1 cellular context compared by ENCODE assay signal in genomic region chr18:267688-268552, GRCh38.
TF ChIP-seq lines count a peak whose summit lies in the region.

A gene with protein sequence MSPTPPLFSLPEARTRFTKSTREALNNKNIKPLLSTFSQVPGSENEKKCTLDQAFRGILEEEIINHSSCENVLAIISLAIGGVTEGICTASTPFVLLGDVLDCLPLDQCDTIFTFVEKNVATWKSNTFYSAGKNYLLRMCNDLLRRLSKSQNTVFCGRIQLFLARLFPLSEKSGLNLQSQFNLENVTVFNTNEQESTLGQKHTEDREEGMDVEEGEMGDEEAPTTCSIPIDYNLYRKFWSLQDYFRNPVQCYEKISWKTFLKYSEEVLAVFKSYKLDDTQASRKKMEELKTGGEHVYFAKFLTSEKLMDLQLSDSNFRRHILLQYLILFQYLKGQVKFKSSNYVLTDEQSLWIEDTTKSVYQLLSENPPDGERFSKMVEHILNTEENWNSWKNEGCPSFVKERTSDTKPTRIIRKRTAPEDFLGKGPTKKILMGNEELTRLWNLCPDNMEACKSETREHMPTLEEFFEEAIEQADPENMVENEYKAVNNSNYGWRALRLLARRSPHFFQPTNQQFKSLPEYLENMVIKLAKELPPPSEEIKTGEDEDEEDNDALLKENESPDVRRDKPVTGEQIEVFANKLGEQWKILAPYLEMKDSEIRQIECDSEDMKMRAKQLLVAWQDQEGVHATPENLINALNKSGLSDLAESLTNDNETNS (minus strand): TSS chr18:268047. CDS start chr18:268019, 28 bp downstream.

TF ChIP-seq in HepG2, 621 proteins besides CTCF, POLR2A, EP300 and RAD21 (continued from another document and continues in another):
- TF ChIP-seq ZNF713 (CRISPR knock-in tag; IDR thresholded peaks at IDR 0.05) (peak; percentile 87; the same call in 1 of the 2 replicates), DNMT1 (CRISPR knock-in tag; IDR thresholded peaks at IDR 0.05) (no peak), ZNF296 (CRISPR knock-in tag; conservative IDR thresholded peaks at IDR 0.05) (no peak), ZNF234 (CRISPR knock-in tag; conservative IDR thresholded peaks at IDR 0.05) (peak; percentile 83; the same call in 1 of the 2 replicates), GFI1 (CRISPR knock-in tag; IDR thresholded peaks at IDR 0.05; ENCODE audit: borderline replicate concordance) (peak; percentile 70), JUND (CRISPR knock-in tag; IDR thresholded peaks at IDR 0.05) (no peak), KDM5A (IDR thresholded peaks at IDR 0.05; ENCODE audit: borderline replicate concordance, low read length) (peak; percentile 97), GABPA (IDR thresholded peaks at IDR 0.05; ENCODE audit: low read depth, low read length) (no peak), GABPA (CRISPR knock-in tag; IDR thresholded peaks at IDR 0.05; ENCODE audit: low read depth) (peak; percentile 72), ZNF337 (CRISPR knock-in tag; IDR thresholded peaks at IDR 0.05; ENCODE audit: borderline replicate concordance, low read depth) (peak; percentile 96; the same call in 1 of the 2 replicates), NFRKB (IDR thresholded peaks at IDR 0.05) (no peak), GTF3A (CRISPR knock-in tag; conservative IDR thresholded peaks at IDR 0.05) (no peak; the same call in 1 of the 2 replicates), ARID2 (CRISPR knock-in tag; IDR thresholded peaks at IDR 0.05; ENCODE audit: borderline replicate concordance) (no peak; the same call in 1 of the 2 replicates), ZNF224 (CRISPR knock-in tag; IDR thresholded peaks at IDR 0.05) (peak; percentile 61; the same call in 1 of the 2 replicates), ZNF484 (CRISPR knock-in tag; IDR thresholded peaks at IDR 0.05; ENCODE audit: borderline replicate concordance, low read depth) (no peak), SETDB1 (CRISPR knock-in tag; IDR thresholded peaks at IDR 0.05; ENCODE audit: borderline replicate concordance) (no peak), ZKSCAN8 (CRISPR knock-in tag; IDR thresholded peaks at IDR 0.05; ENCODE audit: borderline replicate concordance) (no peak), ZBTB25 (CRISPR knock-in tag; IDR thresholded peaks at IDR 0.05) (peak; percentile 92), KLF12 (CRISPR knock-in tag; IDR thresholded peaks at IDR 0.05; ENCODE audit: borderline replicate concordance) (peak; percentile 37; the same call in 1 of the 2 replicates), NFIB (CRISPR knock-in tag; IDR thresholded peaks at IDR 0.05; ENCODE audit: borderline replicate concordance) (no peak), HIVEP1 (CRISPR knock-in tag; IDR thresholded peaks at IDR 0.05) (peak; percentile 88), JUNB (CRISPR knock-in tag; IDR thresholded peaks at IDR 0.05; ENCODE audit: borderline replicate concordance) (no peak), ZNF75D (CRISPR knock-in tag; IDR thresholded peaks at IDR 0.05; ENCODE audit: borderline replicate concordance) (peak; percentile 89; the same call in 1 of the 2 replicates), FOXA3 (CRISPR knock-in tag; IDR thresholded peaks at IDR 0.05) (peak; percentile 50; the same call in 1 of the 2 replicates), NFE2 (CRISPR knock-in tag; IDR thresholded peaks at IDR 0.05) (no peak), SSRP1 (CRISPR knock-in tag; IDR thresholded peaks at IDR 0.05) (no peak), MIXL1 (CRISPR knock-in tag; IDR thresholded peaks at IDR 0.05) (peak; percentile 47), MLLT10 (CRISPR knock-in tag; IDR thresholded peaks at IDR 0.05) (no peak), ZBTB8A (CRISPR knock-in tag; IDR thresholded peaks at IDR 0.05; ENCODE audit: borderline replicate concordance, low read depth) (no peak), NONO (IDR thresholded peaks at IDR 0.05) (no peak), NONO (CRISPR knock-in tag; conservative IDR thresholded peaks at IDR 0.05) (peak; percentile 79), PHF5A (CRISPR knock-in tag; IDR thresholded peaks at IDR 0.05; ENCODE audit: low read depth, unreplicated experiment) (peak; percentile 60), SMARCC2 (IDR thresholded peaks at IDR 0.05) (no peak), ZNF160 (CRISPR knock-in tag; IDR thresholded peaks at IDR 0.05) (peak; percentile 38; the same call in 1 of the 2 replicates), ZNF780A (CRISPR knock-in tag; IDR thresholded peaks at IDR 0.05) (no peak; the same call in 1 of the 2 replicates), SYNCRIP (IDR thresholded peaks at IDR 0.05; ENCODE audit: insufficient read depth, low read depth, low read length) (no peak), MTF1 (CRISPR knock-in tag; IDR thresholded peaks at IDR 0.05) (0 out of 2 replicates have a peak, but pooled peaks have one; percentile 30), U2AF1 (optimal IDR thresholded peaks at IDR 0.05; ENCODE audit: low read depth, low read length) (no peak), EHMT2 (IDR thresholded peaks at IDR 0.05; ENCODE audit: borderline replicate concordance, low read depth, low read length) (no peak), SCMH1 (CRISPR knock-in tag; IDR thresholded peaks at IDR 0.05; ENCODE audit: borderline replicate concordance) (no peak)
- TF ChIP-seq, protein P1, sequence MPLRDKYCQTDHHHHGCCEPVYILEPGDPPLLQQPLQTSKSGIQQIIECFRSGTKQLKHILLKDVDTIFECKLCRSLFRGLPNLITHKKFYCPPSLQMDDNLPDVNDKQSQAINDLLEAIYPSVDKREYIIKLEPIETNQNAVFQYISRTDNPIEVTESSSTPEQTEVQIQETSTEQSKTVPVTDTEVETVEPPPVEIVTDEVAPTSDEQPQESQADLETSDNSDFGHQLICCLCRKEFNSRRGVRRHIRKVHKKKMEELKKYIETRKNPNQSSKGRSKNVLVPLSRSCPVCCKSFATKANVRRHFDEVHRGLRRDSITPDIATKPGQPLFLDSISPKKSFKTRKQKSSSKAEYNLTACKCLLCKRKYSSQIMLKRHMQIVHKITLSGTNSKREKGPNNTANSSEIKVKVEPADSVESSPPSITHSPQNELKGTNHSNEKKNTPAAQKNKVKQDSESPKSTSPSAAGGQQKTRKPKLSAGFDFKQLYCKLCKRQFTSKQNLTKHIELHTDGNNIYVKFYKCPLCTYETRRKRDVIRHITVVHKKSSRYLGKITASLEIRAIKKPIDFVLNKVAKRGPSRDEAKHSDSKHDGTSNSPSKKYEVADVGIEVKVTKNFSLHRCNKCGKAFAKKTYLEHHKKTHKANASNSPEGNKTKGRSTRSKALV (CRISPR knock-in tag; IDR thresholded peaks at IDR 0.05): no peak; the same call in 1 of the 2 replicates
- TF ChIP-seq, protein P2, sequence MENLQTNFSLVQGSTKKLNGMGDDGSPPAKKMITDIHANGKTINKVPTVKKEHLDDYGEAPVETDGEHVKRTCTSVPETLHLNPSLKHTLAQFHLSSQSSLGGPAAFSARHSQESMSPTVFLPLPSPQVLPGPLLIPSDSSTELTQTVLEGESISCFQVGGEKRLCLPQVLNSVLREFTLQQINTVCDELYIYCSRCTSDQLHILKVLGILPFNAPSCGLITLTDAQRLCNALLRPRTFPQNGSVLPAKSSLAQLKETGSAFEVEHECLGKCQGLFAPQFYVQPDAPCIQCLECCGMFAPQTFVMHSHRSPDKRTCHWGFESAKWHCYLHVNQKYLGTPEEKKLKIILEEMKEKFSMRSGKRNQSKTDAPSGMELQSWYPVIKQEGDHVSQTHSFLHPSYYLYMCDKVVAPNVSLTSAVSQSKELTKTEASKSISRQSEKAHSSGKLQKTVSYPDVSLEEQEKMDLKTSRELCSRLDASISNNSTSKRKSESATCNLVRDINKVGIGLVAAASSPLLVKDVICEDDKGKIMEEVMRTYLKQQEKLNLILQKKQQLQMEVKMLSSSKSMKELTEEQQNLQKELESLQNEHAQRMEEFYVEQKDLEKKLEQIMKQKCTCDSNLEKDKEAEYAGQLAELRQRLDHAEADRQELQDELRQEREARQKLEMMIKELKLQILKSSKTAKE (CRISPR knock-in tag; IDR thresholded peaks at IDR 0.05; ENCODE audit: borderline replicate concordance): no peak; the same call in 1 of the 2 replicates
- TF ChIP-seq, protein P3, sequence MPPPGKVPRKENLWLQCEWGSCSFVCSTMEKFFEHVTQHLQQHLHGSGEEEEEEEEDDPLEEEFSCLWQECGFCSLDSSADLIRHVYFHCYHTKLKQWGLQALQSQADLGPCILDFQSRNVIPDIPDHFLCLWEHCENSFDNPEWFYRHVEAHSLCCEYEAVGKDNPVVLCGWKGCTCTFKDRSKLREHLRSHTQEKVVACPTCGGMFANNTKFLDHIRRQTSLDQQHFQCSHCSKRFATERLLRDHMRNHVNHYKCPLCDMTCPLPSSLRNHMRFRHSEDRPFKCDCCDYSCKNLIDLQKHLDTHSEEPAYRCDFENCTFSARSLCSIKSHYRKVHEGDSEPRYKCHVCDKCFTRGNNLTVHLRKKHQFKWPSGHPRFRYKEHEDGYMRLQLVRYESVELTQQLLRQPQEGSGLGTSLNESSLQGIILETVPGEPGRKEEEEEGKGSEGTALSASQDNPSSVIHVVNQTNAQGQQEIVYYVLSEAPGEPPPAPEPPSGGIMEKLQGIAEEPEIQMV (CRISPR knock-in tag; IDR thresholded peaks at IDR 0.05; ENCODE audit: low read depth): peak; percentile 95
- TF ChIP-seq, protein P4, sequence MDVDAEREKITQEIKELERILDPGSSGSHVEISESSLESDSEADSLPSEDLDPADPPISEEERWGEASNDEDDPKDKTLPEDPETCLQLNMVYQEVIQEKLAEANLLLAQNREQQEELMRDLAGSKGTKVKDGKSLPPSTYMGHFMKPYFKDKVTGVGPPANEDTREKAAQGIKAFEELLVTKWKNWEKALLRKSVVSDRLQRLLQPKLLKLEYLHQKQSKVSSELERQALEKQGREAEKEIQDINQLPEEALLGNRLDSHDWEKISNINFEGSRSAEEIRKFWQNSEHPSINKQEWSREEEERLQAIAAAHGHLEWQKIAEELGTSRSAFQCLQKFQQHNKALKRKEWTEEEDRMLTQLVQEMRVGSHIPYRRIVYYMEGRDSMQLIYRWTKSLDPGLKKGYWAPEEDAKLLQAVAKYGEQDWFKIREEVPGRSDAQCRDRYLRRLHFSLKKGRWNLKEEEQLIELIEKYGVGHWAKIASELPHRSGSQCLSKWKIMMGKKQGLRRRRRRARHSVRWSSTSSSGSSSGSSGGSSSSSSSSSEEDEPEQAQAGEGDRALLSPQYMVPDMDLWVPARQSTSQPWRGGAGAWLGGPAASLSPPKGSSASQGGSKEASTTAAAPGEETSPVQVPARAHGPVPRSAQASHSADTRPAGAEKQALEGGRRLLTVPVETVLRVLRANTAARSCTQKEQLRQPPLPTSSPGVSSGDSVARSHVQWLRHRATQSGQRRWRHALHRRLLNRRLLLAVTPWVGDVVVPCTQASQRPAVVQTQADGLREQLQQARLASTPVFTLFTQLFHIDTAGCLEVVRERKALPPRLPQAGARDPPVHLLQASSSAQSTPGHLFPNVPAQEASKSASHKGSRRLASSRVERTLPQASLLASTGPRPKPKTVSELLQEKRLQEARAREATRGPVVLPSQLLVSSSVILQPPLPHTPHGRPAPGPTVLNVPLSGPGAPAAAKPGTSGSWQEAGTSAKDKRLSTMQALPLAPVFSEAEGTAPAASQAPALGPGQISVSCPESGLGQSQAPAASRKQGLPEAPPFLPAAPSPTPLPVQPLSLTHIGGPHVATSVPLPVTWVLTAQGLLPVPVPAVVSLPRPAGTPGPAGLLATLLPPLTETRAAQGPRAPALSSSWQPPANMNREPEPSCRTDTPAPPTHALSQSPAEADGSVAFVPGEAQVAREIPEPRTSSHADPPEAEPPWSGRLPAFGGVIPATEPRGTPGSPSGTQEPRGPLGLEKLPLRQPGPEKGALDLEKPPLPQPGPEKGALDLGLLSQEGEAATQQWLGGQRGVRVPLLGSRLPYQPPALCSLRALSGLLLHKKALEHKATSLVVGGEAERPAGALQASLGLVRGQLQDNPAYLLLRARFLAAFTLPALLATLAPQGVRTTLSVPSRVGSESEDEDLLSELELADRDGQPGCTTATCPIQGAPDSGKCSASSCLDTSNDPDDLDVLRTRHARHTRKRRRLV (CRISPR knock-in tag; IDR thresholded peaks at IDR 0.05): peak; percentile 21; the same call in 1 of the 2 replicates
- TF ChIP-seq, protein P5, sequence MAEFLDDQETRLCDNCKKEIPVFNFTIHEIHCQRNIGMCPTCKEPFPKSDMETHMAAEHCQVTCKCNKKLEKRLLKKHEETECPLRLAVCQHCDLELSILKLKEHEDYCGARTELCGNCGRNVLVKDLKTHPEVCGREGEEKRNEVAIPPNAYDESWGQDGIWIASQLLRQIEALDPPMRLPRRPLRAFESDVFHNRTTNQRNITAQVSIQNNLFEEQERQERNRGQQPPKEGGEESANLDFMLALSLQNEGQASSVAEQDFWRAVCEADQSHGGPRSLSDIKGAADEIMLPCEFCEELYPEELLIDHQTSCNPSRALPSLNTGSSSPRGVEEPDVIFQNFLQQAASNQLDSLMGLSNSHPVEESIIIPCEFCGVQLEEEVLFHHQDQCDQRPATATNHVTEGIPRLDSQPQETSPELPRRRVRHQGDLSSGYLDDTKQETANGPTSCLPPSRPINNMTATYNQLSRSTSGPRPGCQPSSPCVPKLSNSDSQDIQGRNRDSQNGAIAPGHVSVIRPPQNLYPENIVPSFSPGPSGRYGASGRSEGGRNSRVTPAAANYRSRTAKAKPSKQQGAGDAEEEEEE (CRISPR knock-in tag; IDR thresholded peaks at IDR 0.05; ENCODE audit: borderline replicate concordance): peak; percentile 63
- TF ChIP-seq, protein P6, sequence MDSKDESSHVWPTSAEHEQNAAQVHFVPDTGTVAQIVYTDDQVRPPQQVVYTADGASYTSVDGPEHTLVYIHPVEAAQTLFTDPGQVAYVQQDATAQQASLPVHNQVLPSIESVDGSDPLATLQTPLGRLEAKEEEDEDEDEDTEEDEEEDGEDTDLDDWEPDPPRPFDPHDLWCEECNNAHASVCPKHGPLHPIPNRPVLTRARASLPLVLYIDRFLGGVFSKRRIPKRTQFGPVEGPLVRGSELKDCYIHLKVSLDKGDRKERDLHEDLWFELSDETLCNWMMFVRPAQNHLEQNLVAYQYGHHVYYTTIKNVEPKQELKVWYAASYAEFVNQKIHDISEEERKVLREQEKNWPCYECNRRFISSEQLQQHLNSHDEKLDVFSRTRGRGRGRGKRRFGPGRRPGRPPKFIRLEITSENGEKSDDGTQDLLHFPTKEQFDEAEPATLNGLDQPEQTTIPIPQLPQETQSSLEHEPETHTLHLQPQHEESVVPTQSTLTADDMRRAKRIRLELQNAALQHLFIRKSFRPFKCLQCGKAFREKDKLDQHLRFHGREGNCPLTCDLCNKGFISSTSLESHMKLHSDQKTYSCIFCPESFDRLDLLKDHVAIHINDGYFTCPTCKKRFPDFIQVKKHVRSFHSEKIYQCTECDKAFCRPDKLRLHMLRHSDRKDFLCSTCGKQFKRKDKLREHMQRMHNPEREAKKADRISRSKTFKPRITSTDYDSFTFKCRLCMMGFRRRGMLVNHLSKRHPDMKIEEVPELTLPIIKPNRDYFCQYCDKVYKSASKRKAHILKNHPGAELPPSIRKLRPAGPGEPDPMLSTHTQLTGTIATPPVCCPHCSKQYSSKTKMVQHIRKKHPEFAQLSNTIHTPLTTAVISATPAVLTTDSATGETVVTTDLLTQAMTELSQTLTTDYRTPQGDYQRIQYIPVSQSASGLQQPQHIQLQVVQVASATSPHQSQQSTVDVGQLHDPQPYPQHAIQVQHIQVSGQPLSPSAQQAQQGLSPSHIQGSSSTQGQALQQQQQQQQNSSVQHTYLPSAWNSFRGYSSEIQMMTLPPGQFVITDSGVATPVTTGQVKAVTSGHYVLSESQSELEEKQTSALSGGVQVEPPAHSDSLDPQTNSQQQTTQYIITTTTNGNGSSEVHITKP (CRISPR knock-in tag; IDR thresholded peaks at IDR 0.05; ENCODE audit: low read depth): no peak
